Comparison of ENCODE assay signal across 20 cellular contexts in genomic region chr3:71488882-71489281, GRCh38.
A peak's percentile ranks its signal among the peaks of the same experiment; 100 is the strongest.
DNase-seq lines count a peak whose midpoint lies in the region; ATAC-seq, FAIRE-seq and TF ChIP-seq lines count a peak whose summit lies in the region.
"Had no signal": no experiment of that assay in that cellular context is flagged by ENCODE, and none has a peak within 500 bp of the region (broad histone marks: within the 10 kb centered on the region; RNA-seq: fewer than 3 reads in every experiment).

No MANE protein-coding gene starts in this region.

- TF ChIP-seq CTCF in osteocyte (IDR thresholded peaks at IDR 0.05) (no peak), type B pancreatic cell (conservative IDR thresholded peaks at IDR 0.05) (no peak), endodermal cell (conservative IDR thresholded peaks at IDR 0.05) (no peak), D721Med (IDR thresholded peaks at IDR 0.05; ENCODE audit: insufficient read depth, missing control alignments) (no peak)

- H3K36me3 Mint-ChIP-seq in activated naive CD4-positive, alpha-beta T cell treated with anti-CD3 and anti-CD28 coated beads for 36 hours (ENCODE audit: low read depth), result peaks cover 13% of the 10 kb centered on the region
- H3K36me3 Mint-ChIP-seq in activated T-helper 2 cell treated with anti-CD3 and anti-CD28 coated beads, Interferon-gamma antibody, Interleukin-2, Interleukin-4, amounts not matched to agents 10 μg/mL and 5 μg/mL and 100 μg/mL, durations not matched to agents 14 hours and 24 hours and 36 hours (ENCODE audit: low read depth), result peaks cover 43% of the 10 kb centered on the region
- H3K36me3 Mint-ChIP-seq in osteocyte (ENCODE audit: unreplicated experiment) (peaks cover 44% of the 10 kb centered on the region), type B pancreatic cell (peaks cover 32% of the 10 kb centered on the region), endodermal cell (ENCODE audit: low read depth) (peaks cover 35% of the 10 kb centered on the region)

- no peaks in the 10 kb centered on the region for H3K27me3 Mint-ChIP-seq in activated naive CD4-positive, alpha-beta T cell treated with anti-CD3 and anti-CD28 coated beads for 36 hours (ENCODE audit: low read depth)
- no peaks in the 10 kb centered on the region for H3K27me3 Mint-ChIP-seq in activated T-helper 2 cell treated with anti-CD3 and anti-CD28 coated beads, Interferon-gamma antibody, Interleukin-2, Interleukin-4, amounts not matched to agents 10 μg/mL and 5 μg/mL and 100 μg/mL, durations not matched to agents 14 hours and 24 hours and 36 hours (ENCODE audit: low read depth)
- H3K27me3 Mint-ChIP-seq in osteocyte (ENCODE audit: unreplicated experiment) (no peaks in the 10 kb centered on the region), type B pancreatic cell (no peaks in the 10 kb centered on the region), endodermal cell (ENCODE audit: insufficient read depth) (no peaks in the 10 kb centered on the region)
- H3K27me3 Mint-ChIP-seq: activated B cell treated with CpG ODN at 0.5 μM for 24 hours had no signal

- FAIRE-seq in D721Med (lab: Jason Lieb, UNC), result no peak
- FAIRE-seq: endothelial cell of umbilical vein, GM12891 had no signal

- H3K4me3 Mint-ChIP-seq in activated naive CD4-positive, alpha-beta T cell treated with anti-CD3 and anti-CD28 coated beads for 36 hours, result peak overlapping the region; percentile 67
- peak overlapping the region; percentile 73 for H3K4me3 Mint-ChIP-seq in activated T-helper 2 cell treated with anti-CD3 and anti-CD28 coated beads, Interferon-gamma antibody, Interleukin-2, Interleukin-4, amounts not matched to agents 10 μg/mL and 5 μg/mL and 100 μg/mL, durations not matched to agents 14 hours and 24 hours and 36 hours (ENCODE audit: low read depth)
- H3K4me3 Mint-ChIP-seq in osteocyte (ENCODE audit: unreplicated experiment), result no peak overlapping the region
- H3K4me3 Mint-ChIP-seq in type B pancreatic cell, result no peak overlapping the region
- no peak overlapping the region for H3K4me3 Mint-ChIP-seq in endodermal cell
- H3K4me3 Mint-ChIP-seq: activated B cell treated with CpG ODN at 0.5 μM for 24 hours had no signal

- H3K9me3 ChIP-seq in endodermal cell (ENCODE audit: control insufficient read depth, low read length), result peaks cover 17% of the 10 kb centered on the region

- peaks cover 6% of the 10 kb centered on the region for H3K9me3 Mint-ChIP-seq in activated naive CD4-positive, alpha-beta T cell treated with anti-CD3 and anti-CD28 coated beads for 36 hours
- H3K9me3 Mint-ChIP-seq in activated T-helper 2 cell treated with anti-CD3 and anti-CD28 coated beads, Interferon-gamma antibody, Interleukin-2, Interleukin-4, amounts not matched to agents 10 μg/mL and 5 μg/mL and 100 μg/mL, durations not matched to agents 14 hours and 24 hours and 36 hours, result peaks cover 20% of the 10 kb centered on the region
- H3K9me3 Mint-ChIP-seq in osteocyte (ENCODE audit: unreplicated experiment) (peaks cover 14% of the 10 kb centered on the region), type B pancreatic cell (peaks cover 7% of the 10 kb centered on the region), endodermal cell (peaks cover 16% of the 10 kb centered on the region)

- ATAC-seq in SK-N-SH treated with all-trans-retinoic acid at 6 μM for 48 hours, result peak; percentile 39; the same call in 2 of the 3 replicates

- DNase-seq in activated naive CD4-positive, alpha-beta T cell treated with anti-CD3 and anti-CD28 coated beads for 36 hours, result no peak
- DNase-seq in activated naive CD4-positive, alpha-beta T cell treated with Interleukin-2 at 50 U/mL for 16 hours, result no peak
- DNase-seq in activated T-helper 2 cell treated with anti-CD3 and anti-CD28 coated beads, Interferon-gamma antibody, Interleukin-2, Interleukin-4, amounts not matched to agents 10 μg/mL and 5 μg/mL and 100 μg/mL, durations not matched to agents 14 hours and 24 hours and 36 hours (ENCODE audit: low spot score), result no peak
- DNase-seq in osteocyte (ENCODE audit: extremely low spot score, unreplicated experiment) (no peak), type B pancreatic cell (ENCODE audit: extremely low spot score, unreplicated experiment) (no peak), endodermal cell (no peak), D721Med (ENCODE audit: insufficient read length, low spot score) (no peak)
- DNase-seq: activated B cell treated with CpG ODN at 0.5 μM for 24 hours; DND-41; glutamatergic neuron; mammary epithelial cell; MM.1S; NCI-H1417 treated with DMSO at 0.1 percent for 48 hours; nucleus accumbens; RPMI8226; stimulated activated CD4-positive, alpha-beta T cell treated with anti-CD3 and anti-CD28 coated beads, Interleukin-4, amount 100 ng/mL, for 1 hour; tibial artery had no signal

- peak overlapping the region; percentile 88 for H3K27ac Mint-ChIP-seq in activated naive CD4-positive, alpha-beta T cell treated with anti-CD3 and anti-CD28 coated beads for 36 hours
- H3K27ac Mint-ChIP-seq in activated T-helper 2 cell treated with anti-CD3 and anti-CD28 coated beads, Interferon-gamma antibody, Interleukin-2, Interleukin-4, amounts not matched to agents 10 μg/mL and 5 μg/mL and 100 μg/mL, durations not matched to agents 14 hours and 24 hours and 36 hours, result peak overlapping the region; percentile 95
- H3K27ac Mint-ChIP-seq in osteocyte (ENCODE audit: unreplicated experiment) (peak overlapping the region; percentile 14), type B pancreatic cell (no peak overlapping the region), endodermal cell (no peak overlapping the region)

- no peak overlapping the region for H3K27ac ChIP-seq in endodermal cell (ENCODE audit: low read depth, low read length)
- H3K27ac ChIP-seq: tibial artery had no signal

- H3K4me1 ChIP-seq in endodermal cell (ENCODE audit: control insufficient read depth, insufficient read depth, low read length), result peaks cover 4% of the 10 kb centered on the region
- H3K4me1 ChIP-seq: tibial artery had no signal

- 89 to 95% methylated on average over 7 to 9 of the region's 9 CpGs for whole genome bisulfite sequencing in endodermal cell (ENCODE audit: insufficient coverage in 1 of 2, insufficient read length in 1 of 2), 2 experiments

- H3K36me3 ChIP-seq in endodermal cell (ENCODE audit: control insufficient read depth, insufficient read depth, low read length), result no peaks in the 10 kb centered on the region

- no peak overlapping the region for H3K4me3 ChIP-seq in endodermal cell (ENCODE audit: low read length)
- H3K4me3 ChIP-seq: tibial artery had no signal

- peaks cover 89% of the 10 kb centered on the region for H3K4me1 Mint-ChIP-seq in activated naive CD4-positive, alpha-beta T cell treated with anti-CD3 and anti-CD28 coated beads for 36 hours (ENCODE audit: low read depth)
- peaks cover 76% of the 10 kb centered on the region for H3K4me1 Mint-ChIP-seq in activated T-helper 2 cell treated with anti-CD3 and anti-CD28 coated beads, Interferon-gamma antibody, Interleukin-2, Interleukin-4, amounts not matched to agents 10 μg/mL and 5 μg/mL and 100 μg/mL, durations not matched to agents 14 hours and 24 hours and 36 hours (ENCODE audit: low read depth)
- H3K4me1 Mint-ChIP-seq in osteocyte (ENCODE audit: unreplicated experiment) (peaks cover 24% of the 10 kb centered on the region), type B pancreatic cell (ENCODE audit: unreplicated experiment) (peaks cover 5% of the 10 kb centered on the region), endodermal cell (peaks cover 11% of the 10 kb centered on the region)

- intact Hi-C loops in activated naive CD4-positive, alpha-beta T cell treated with anti-CD3 and anti-CD28 coated beads for 36 hours (cut with micrococcal nuclease), result loop anchor here (1.0 kb wide), 2 partner anchors 45 to 94 kb away; partner anchors contain the start of gene FOXP1
- intact Hi-C loops in activated T-helper 2 cell treated with anti-CD3 and anti-CD28 coated beads, Interferon-gamma antibody, Interleukin-2, Interleukin-4, amounts not matched to agents 10 μg/mL and 5 μg/mL and 100 μg/mL, durations not matched to agents 14 hours and 24 hours and 36 hours (cut with micrococcal nuclease), result loop anchor here (1.0 to 5.0 kb wide), 5 partner anchors 11 to 427 kb away; no protein-coding TSS in a partner anchor

- CTCF ChIA-PET in activated naive CD4-positive, alpha-beta T cell treated with anti-CD3 and anti-CD28 coated beads for 36 hours (lab: Charles Lee), result interaction anchor here (1.0 to 1.2 kb wide), 2 partner anchors 18 to 91 kb away, joined by 4 read pairs; no protein-coding TSS in a partner anchor

- no peak overlapping the region for H3K9ac ChIP-seq in endodermal cell (ENCODE audit: extremely low read depth, low read length, poor library complexity, severe bottlenecking)

- no peaks in the 10 kb centered on the region for H3K27me3 ChIP-seq in endodermal cell (ENCODE audit: control insufficient read depth, insufficient read depth, low read length, poor library complexity, severe bottlenecking)
- H3K27me3 ChIP-seq: tibial artery had no signal

TF ChIP-seq in SK-N-SH treated with all-trans-retinoic acid at 6 μM for 48 hours, 23 proteins besides CTCF, POLR2A, EP300 and RAD21 (continues in another document):
- TF ChIP-seq ARNTL (CRISPR knock-in tag; IDR thresholded peaks at IDR 0.05; ENCODE audit: borderline replicate concordance, low read depth), result no peak
- no peak for TF ChIP-seq BACH2 (CRISPR knock-in tag; IDR thresholded peaks at IDR 0.05; ENCODE audit: borderline replicate concordance)
- TF ChIP-seq ZFP30 (CRISPR knock-in tag; IDR thresholded peaks at IDR 0.05), result no peak
- TF ChIP-seq, protein P1, sequence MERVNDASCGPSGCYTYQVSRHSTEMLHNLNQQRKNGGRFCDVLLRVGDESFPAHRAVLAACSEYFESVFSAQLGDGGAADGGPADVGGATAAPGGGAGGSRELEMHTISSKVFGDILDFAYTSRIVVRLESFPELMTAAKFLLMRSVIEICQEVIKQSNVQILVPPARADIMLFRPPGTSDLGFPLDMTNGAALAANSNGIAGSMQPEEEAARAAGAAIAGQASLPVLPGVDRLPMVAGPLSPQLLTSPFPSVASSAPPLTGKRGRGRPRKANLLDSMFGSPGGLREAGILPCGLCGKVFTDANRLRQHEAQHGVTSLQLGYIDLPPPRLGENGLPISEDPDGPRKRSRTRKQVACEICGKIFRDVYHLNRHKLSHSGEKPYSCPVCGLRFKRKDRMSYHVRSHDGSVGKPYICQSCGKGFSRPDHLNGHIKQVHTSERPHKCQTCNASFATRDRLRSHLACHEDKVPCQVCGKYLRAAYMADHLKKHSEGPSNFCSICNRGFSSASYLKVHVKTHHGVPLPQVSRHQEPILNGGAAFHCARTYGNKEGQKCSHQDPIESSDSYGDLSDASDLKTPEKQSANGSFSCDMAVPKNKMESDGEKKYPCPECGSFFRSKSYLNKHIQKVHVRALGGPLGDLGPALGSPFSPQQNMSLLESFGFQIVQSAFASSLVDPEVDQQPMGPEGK (CRISPR knock-in tag; IDR thresholded peaks at IDR 0.05; ENCODE audit: borderline replicate concordance), result no peak
- no peak for TF ChIP-seq SNAI2 (CRISPR knock-in tag; IDR thresholded peaks at IDR 0.05)
- TF ChIP-seq PPARA (CRISPR knock-in tag; IDR thresholded peaks at IDR 0.05; ENCODE audit: borderline replicate concordance), result no peak
- no peak for TF ChIP-seq ZNF70 (CRISPR knock-in tag; IDR thresholded peaks at IDR 0.05)

Comparison
In these comparisons a context has a peak if more than half of its experiments do, and no peak if none do; other contexts are left out.
1. H3K27ac Mint-ChIP-seq: peak in activated naive CD4-positive, alpha-beta T cell treated with anti-CD3 and anti-CD28 coated beads for 36 hours (single experiment), activated T-helper 2 cell treated with anti-CD3 and anti-CD28 coated beads, Interferon-gamma antibody, Interleukin-2, Interleukin-4, amounts not matched to agents 10 μg/mL and 5 μg/mL and 100 μg/mL, durations not matched to agents 14 hours and 24 hours and 36 hours (single experiment) and osteocyte (single experiment); none in type B pancreatic cell (single experiment) and endodermal cell (single experiment).
2. H3K4me3 Mint-ChIP-seq: peak in activated naive CD4-positive, alpha-beta T cell treated with anti-CD3 and anti-CD28 coated beads for 36 hours (single experiment) and activated T-helper 2 cell treated with anti-CD3 and anti-CD28 coated beads, Interferon-gamma antibody, Interleukin-2, Interleukin-4, amounts not matched to agents 10 μg/mL and 5 μg/mL and 100 μg/mL, durations not matched to agents 14 hours and 24 hours and 36 hours (single experiment); none in osteocyte (single experiment), type B pancreatic cell (single experiment) and endodermal cell (single experiment).